Comparison of ENCODE assay signal across 9 cellular contexts in the genomic region with DNA sequence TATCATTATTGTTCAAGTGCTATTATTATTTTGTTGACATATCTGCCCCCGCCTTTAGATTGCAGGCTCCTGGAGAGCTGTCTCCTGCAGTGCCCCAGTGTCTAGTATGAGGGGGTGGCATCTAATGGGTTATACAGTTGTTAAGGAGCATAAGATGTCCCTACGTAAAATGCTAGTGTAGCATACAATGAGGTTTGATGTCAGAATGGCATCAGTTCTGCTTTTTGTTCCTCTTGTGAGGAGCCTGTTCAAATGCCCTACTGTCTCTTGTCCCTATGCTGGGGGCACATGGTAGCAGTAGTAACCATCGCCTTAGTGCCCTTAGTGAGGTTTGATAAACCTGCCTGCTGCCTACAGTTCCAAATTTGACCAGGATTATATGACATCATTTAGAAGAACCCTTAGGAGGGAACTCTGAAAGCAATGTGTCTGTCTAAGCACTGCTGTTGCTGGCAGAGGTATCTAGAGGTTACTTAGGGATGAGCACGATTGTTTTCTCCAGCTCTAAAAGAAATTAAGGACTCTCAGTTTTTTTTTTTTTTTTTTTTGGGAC. TPM values are rescaled to one million over a fixed set of nuclear protein-coding genes. Genes with fewer than 3 reads are reported as not detected.
DNase-seq lines count a peak whose midpoint lies in the region; ATAC-seq and TF ChIP-seq lines count a peak whose summit lies in the region.
"Had no signal": no experiment of that assay in that cellular context is flagged by ENCODE, and none has a peak within 500 bp of the region (broad histone marks: within the 10 kb centered on the region; RNA-seq: fewer than 3 reads in every experiment).

No MANE protein-coding gene starts in this region.

- 61 to 80% (median 70%) methylated on average over 4 of the region's 4 CpGs for WGBS in spleen, 5 donors

- ATAC-seq in HG02610 (IDR thresholded peaks at IDR 0.05; ENCODE audit: unreplicated experiment): peak; percentile 57

- intact Hi-C loops in spleen (cut with DNase I; ENCODE audit: low total_unique reads): no loop called here

- DNase-seq in cardiac muscle cell (ENCODE audit: low read depth in 1 of 2, low spot score in 1 of 2) (no peak), right atrium auricular region (ENCODE audit: low spot score) (no peak), NAMALWA (ENCODE audit: low spot score) (peak; percentile 18), spleen (no peak), NCI-H1092 (lab: John Stamatoyannopoulos, UW) (no peak), HAP-1 (ENCODE audit: low spot score in 2 of 2) (no peak), NCI-H69 (lab: John Stamatoyannopoulos, UW) (no peak)
- DNase-seq: nephron progenitor cell had no signal

- no peaks in the 10 kb centered on the region for H3K9me3 ChIP-seq in cardiac muscle cell (ENCODE audit: low read depth)
- H3K9me3 ChIP-seq in right atrium auricular region: no peaks in the 10 kb centered on the region
- H3K9me3 ChIP-seq in spleen: no peaks in the 10 kb centered on the region
- H3K9me3 ChIP-seq in HAP-1: no peaks in the 10 kb centered on the region

- in situ Hi-C loops in HAP-1 (cut with MboI; ENCODE audit: low sequenced_read_pairs): no loop called here

- TF ChIP-seq CTCF in cardiac muscle cell (IDR thresholded peaks at IDR 0.05; ENCODE audit: low read depth, low read length) (no peak), right atrium auricular region (IDR thresholded peaks at IDR 0.05) (no peak), spleen (IDR thresholded peaks at IDR 0.05 in 8 of 11, conservative IDR thresholded peaks at IDR 0.05 in 3 of 11) (no peak)

- TF ChIP-seq POLR2A in spleen (IDR thresholded peaks at IDR 0.05): no peak

- no peaks in the 10 kb centered on the region for H3K27me3 ChIP-seq in cardiac muscle cell
- no peaks in the 10 kb centered on the region for H3K27me3 ChIP-seq in right atrium auricular region
- H3K27me3 ChIP-seq in spleen (replicated peaks in 1 of 7): no peaks in the 10 kb centered on the region
- no peaks in the 10 kb centered on the region for H3K27me3 ChIP-seq in HAP-1 (ENCODE audit: low read depth)

- H3K36me3 ChIP-seq in cardiac muscle cell: no peaks in the 10 kb centered on the region
- H3K36me3 ChIP-seq in right atrium auricular region: no peaks in the 10 kb centered on the region
- no peaks in the 10 kb centered on the region for H3K36me3 ChIP-seq in spleen
- no peaks in the 10 kb centered on the region for H3K36me3 ChIP-seq in HAP-1 (replicated peaks)

- H3K4me3 ChIP-seq in cardiac muscle cell (no peak overlapping the region), right atrium auricular region (no peak overlapping the region), spleen (peak overlapping the region in 1 of 8 donors; percentile 24), HAP-1 (no peak overlapping the region)

- peaks cover 50% of the 10 kb centered on the region for H3K4me1 ChIP-seq in cardiac muscle cell (ENCODE audit: low read depth)
- H3K4me1 ChIP-seq in right atrium auricular region: peaks cover 0 to under 1% of the 10 kb centered on the region in 2 donors
- peaks cover 0 to 78% (median 42%) of the 10 kb centered on the region in 6 donors for H3K4me1 ChIP-seq in spleen
- H3K4me1 ChIP-seq in HAP-1: peaks cover 6% of the 10 kb centered on the region

- H3K27ac ChIP-seq in cardiac muscle cell: peak overlapping the region; percentile 69
- H3K27ac ChIP-seq in right atrium auricular region: no peak overlapping the region
- peak overlapping the region in 7 of 8 donors; percentile 21 to 72 (median 40) for H3K27ac ChIP-seq in spleen

RNA-seq across cellular contexts. Expression of a gene that starts 9.7 kb away (rescaled TPM):
- 415 and 468 TPM in 2 replicates for total RNA-seq in cardiac muscle cell
- 486 and 570 TPM in 2 replicates for polyA plus RNA-seq in cardiac muscle cell
- 10 to 100 TPM; 33.4 to 39.9 TPM for total RNA-seq in right atrium auricular region
- total RNA-seq in spleen: 10 to 100 TPM; 36.4 to 65.4 (median 44.1) TPM
- polyA plus RNA-seq in spleen: 10 to 100 TPM; 24.8 to 47.2 (median 32.6) TPM

RNA-seq across cellular contexts. Expression of a gene that starts 46.2 kb away (rescaled TPM):
- total RNA-seq in cardiac muscle cell: 19.2 and 21.6 TPM in 2 replicates
- 43.0 and 48.7 TPM in 2 replicates for polyA plus RNA-seq in cardiac muscle cell
- total RNA-seq in right atrium auricular region: 10 to 100 TPM; 15.5 to 17.3 TPM
- total RNA-seq in spleen: 10 to 100 TPM; 20.1 to 37.5 (median 29.3) TPM
- 10 to 100 TPM in 1 of 3 donors, 1 to 10 TPM in 2; 7.8 to 12.9 (median 9.2) TPM for polyA plus RNA-seq in spleen

Comparison
In these comparisons a context has a peak if more than half of its experiments do, and no peak if none do; other contexts are left out.
1. H3K27ac ChIP-seq: peak in cardiac muscle cell (single experiment) and spleen (7 of 8); none in right atrium auricular region (0 of 2).